In the genomic region with DNA sequence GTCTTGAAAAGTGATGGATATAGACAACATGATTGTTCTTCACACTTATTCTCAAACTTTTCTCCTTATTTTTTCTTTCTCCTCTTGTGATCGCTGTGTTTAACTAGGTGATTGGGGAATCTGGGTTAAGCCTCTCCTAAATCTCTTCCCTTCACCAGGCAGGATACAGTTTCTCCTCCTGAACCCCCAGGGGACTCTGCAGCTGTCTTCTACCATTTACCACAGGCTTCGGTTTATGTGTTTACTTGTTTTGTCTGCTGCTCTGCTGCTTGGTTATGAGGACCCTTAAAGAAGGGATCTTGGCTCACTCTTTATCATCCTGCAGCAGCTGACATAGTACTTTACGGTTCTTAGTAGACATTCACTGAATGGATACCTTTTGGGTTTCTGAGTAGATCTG, we compare ENCODE assay signal across 27 cellular contexts.
"Had no signal": no experiment of that assay in that cellular context is flagged by ENCODE, and none has a peak within 500 bp of the region (broad histone marks: within the 10 kb centered on the region; RNA-seq: fewer than 3 reads in every experiment).

No MANE protein-coding gene starts in this region.

- H3K27ac Mint-ChIP-seq: activated CD4-positive, alpha-beta memory T cell treated with anti-CD3 and anti-CD28 coated beads, Interleukin-2, amount 10 ng/mL, durations not matched to agents 7 days and 5 days; activated CD4-positive, alpha-beta T cell treated with anti-CD3 and anti-CD28 coated beads, Interleukin-2, amount 10 ng/mL, durations not matched to agents 7 days and 5 days; activated naive CD4-positive, alpha-beta T cell treated with anti-CD3 and anti-CD28 coated beads, Interleukin-2, amount 50 U/mL, for 72 hours; activated T-cell treated with anti-CD3 and anti-CD28 coated beads, Interleukin-2, amount 50 U/mL, for 24 hours; activated T-helper 17 cell treated with anti-CD3 and anti-CD28 coated beads, Interleukin-2, amount 50 U/mL, for 72 hours; naive thymus-derived CD4-positive, alpha-beta T cell; WTC11 had no signal

- DNase-seq: activated CD4-positive, alpha-beta memory T cell treated with anti-CD3 and anti-CD28 coated beads, Interleukin-2, amount 10 ng/mL, durations not matched to agents 7 days and 5 days; activated CD4-positive, alpha-beta T cell treated with anti-CD3 and anti-CD28 coated beads for 1 hour; activated CD4-positive, alpha-beta T cell treated with anti-CD3 and anti-CD28 coated beads, Interleukin-2, amount 10 ng/mL, durations not matched to agents 7 days and 5 days; activated CD8-positive, alpha-beta memory T cell treated with anti-CD3 and anti-CD28 coated beads, Interleukin-2, amount 50 U/mL, for 48 hours; activated gamma-delta T cell treated with Interleukin-2 at 50 U/mL for 16 hours; activated T-cell treated with anti-CD3 and anti-CD28 coated beads, Interleukin-2, amount 50 U/mL, for 24 hours; central memory CD4-positive, alpha-beta T cell; heart left ventricle; hypothalamus; immature natural killer cell; kidney; left colon; mammary epithelial cell; naive thymus-derived CD4-positive, alpha-beta T cell; nucleus accumbens; pancreas; psoas muscle; sigmoid colon; stimulated activated CD4-positive, alpha-beta T cell treated with anti-CD3 and anti-CD28 coated beads, Interleukin-15, amount 100 ng/mL, for 24 hours; stimulated activated CD4-positive, alpha-beta T cell treated with anti-CD3 and anti-CD28 coated beads, Interleukin-2, amount 100 ng/mL, for 24 hours; stimulated activated naive CD4-positive, alpha-beta T cell had no signal

- H3K4me1 Mint-ChIP-seq: activated CD4-positive, alpha-beta memory T cell treated with anti-CD3 and anti-CD28 coated beads, Interleukin-2, amount 10 ng/mL, durations not matched to agents 7 days and 5 days; activated CD4-positive, alpha-beta T cell treated with anti-CD3 and anti-CD28 coated beads, Interleukin-2, amount 10 ng/mL, durations not matched to agents 7 days and 5 days; activated T-helper 17 cell treated with anti-CD3 and anti-CD28 coated beads, Interleukin-2, amount 50 U/mL, for 72 hours; naive thymus-derived CD4-positive, alpha-beta T cell had no signal

- H3K9me3 ChIP-seq: breast epithelium, heart left ventricle, pancreas, psoas muscle, sigmoid colon, tibial nerve had no signal

- H3K27ac ChIP-seq: breast epithelium, heart left ventricle, pancreas, psoas muscle, sigmoid colon, tibial nerve had no signal

- H3K36me3 ChIP-seq: breast epithelium, heart left ventricle, pancreas, sigmoid colon, tibial nerve had no signal

- H3K36me3 Mint-ChIP-seq: activated naive CD4-positive, alpha-beta T cell treated with anti-CD3 and anti-CD28 coated beads, Interleukin-2, amount 50 U/mL, for 72 hours; naive thymus-derived CD4-positive, alpha-beta T cell; WTC11 had no signal

- H3K27me3 ChIP-seq: breast epithelium, heart left ventricle, pancreas, sigmoid colon, tibial nerve had no signal

- H3K4me3 ChIP-seq: breast epithelium, heart left ventricle, pancreas, psoas muscle, sigmoid colon, tibial nerve had no signal

- H3K4me3 Mint-ChIP-seq: activated CD4-positive, alpha-beta memory T cell treated with anti-CD3 and anti-CD28 coated beads, Interleukin-2, amount 10 ng/mL, durations not matched to agents 7 days and 5 days; activated CD4-positive, alpha-beta T cell treated with anti-CD3 and anti-CD28 coated beads, Interleukin-2, amount 10 ng/mL, durations not matched to agents 7 days and 5 days; activated T-cell treated with anti-CD3 and anti-CD28 coated beads, Interleukin-2, amount 50 U/mL, for 24 hours; activated T-helper 17 cell treated with anti-CD3 and anti-CD28 coated beads, Interleukin-2, amount 50 U/mL, for 72 hours; immature natural killer cell; naive thymus-derived CD4-positive, alpha-beta T cell; neural crest cell; WTC11 had no signal

- H3K27me3 Mint-ChIP-seq: activated CD4-positive, alpha-beta memory T cell treated with anti-CD3 and anti-CD28 coated beads, Interleukin-2, amount 10 ng/mL, durations not matched to agents 7 days and 5 days; activated CD4-positive, alpha-beta T cell treated with anti-CD3 and anti-CD28 coated beads, Interleukin-2, amount 10 ng/mL, durations not matched to agents 7 days and 5 days had no signal

- H3K9me3 Mint-ChIP-seq: activated CD4-positive, alpha-beta memory T cell treated with anti-CD3 and anti-CD28 coated beads, Interleukin-2, amount 10 ng/mL, durations not matched to agents 7 days and 5 days; activated CD4-positive, alpha-beta T cell treated with anti-CD3 and anti-CD28 coated beads, Interleukin-2, amount 10 ng/mL, durations not matched to agents 7 days and 5 days; activated naive CD4-positive, alpha-beta T cell treated with anti-CD3 and anti-CD28 coated beads, Interleukin-2, amount 50 U/mL, for 72 hours; activated T-cell treated with anti-CD3 and anti-CD28 coated beads, Interleukin-2, amount 50 U/mL, for 24 hours; activated T-helper 17 cell treated with anti-CD3 and anti-CD28 coated beads, Interleukin-2, amount 50 U/mL, for 72 hours; immature natural killer cell; naive thymus-derived CD4-positive, alpha-beta T cell; neural crest cell; WTC11 had no signal

- ATAC-seq: activated naive CD4-positive, alpha-beta T cell treated with anti-CD3 and anti-CD28 coated beads, Interleukin-2, amount 50 U/mL, for 72 hours; activated T-helper 17 cell treated with anti-CD3 and anti-CD28 coated beads, Interleukin-2, amount 50 U/mL, for 72 hours; heart left ventricle; left colon; naive thymus-derived CD4-positive, alpha-beta T cell; pancreas; psoas muscle; WTC11 had no signal

- H3K4me1 ChIP-seq: breast epithelium, pancreas, psoas muscle, tibial nerve had no signal
